In the genomic region with DNA sequence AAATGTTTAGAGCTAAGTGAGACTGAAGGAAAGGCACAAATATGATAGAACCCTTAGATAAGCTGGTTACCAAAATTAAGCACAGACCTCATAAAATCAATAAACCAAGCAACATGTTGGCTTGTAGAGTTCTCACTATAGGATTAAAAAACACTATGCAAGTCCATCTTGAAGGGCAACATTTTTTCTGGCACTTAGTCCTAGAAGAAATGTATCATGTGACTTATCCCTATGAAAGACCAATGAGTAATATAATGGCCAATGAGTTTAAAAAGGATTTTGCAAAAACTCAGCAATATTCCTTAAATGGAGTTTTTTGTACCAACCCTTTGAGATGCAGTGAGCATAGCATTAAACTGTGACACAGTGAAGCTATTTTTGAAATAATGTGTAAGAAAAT, we compare ENCODE assay signal across 35 cellular contexts.
"Had no signal": no experiment of that assay in that cellular context is flagged by ENCODE, and none has a peak within 500 bp of the region (broad histone marks: within the 10 kb centered on the region; RNA-seq: fewer than 3 reads in every experiment).

No MANE protein-coding gene starts in this region.

- H3K9me3 ChIP-seq: adrenal gland, body of pancreas, breast epithelium had no signal

- DNase-seq: activated B cell treated with CpG ODN at 0.5 μM for 24 hours; activated CD4-positive, alpha-beta memory T cell treated with anti-CD3 and anti-CD28 coated beads for 36 hours; activated CD4-positive, alpha-beta T cell treated with anti-CD3 and anti-CD28 coated beads for 4 hours; activated CD4-positive, alpha-beta T cell treated with anti-CD3 and anti-CD28 coated beads, Interleukin-2, amount 10 ng/mL, durations not matched to agents 24 days and 14 days; activated CD4-positive, alpha-beta T cell treated with anti-CD3 and anti-CD28 coated beads, Interleukin-2, amount 50 U/mL, for 1 hour; activated CD4-positive, alpha-beta T cell treated with anti-CD3 and anti-CD28 coated beads, Interleukin-2, amount 50 U/mL, for 4 hours; activated CD4-positive, CD25-positive, alpha-beta regulatory T cell treated with anti-CD3 and anti-CD28 coated beads, Interleukin-2, amount 50 U/mL, for 72 hours; activated CD8-positive, alpha-beta memory T cell treated with anti-CD3 and anti-CD28 coated beads, Interleukin-2, amount 50 U/mL, for 4 hours; activated CD8-positive, alpha-beta T cell treated with anti-CD3 and anti-CD28 coated beads for 36 hours; activated effector memory CD4-positive, alpha-beta T cell treated with anti-CD3 and anti-CD28 coated beads, Interleukin-2, amount 50 U/mL, for 16 hours; activated gamma-delta T cell treated with Interleukin-2 at 50 U/mL for 16 hours; activated naive CD4-positive, alpha-beta T cell; activated naive CD4-positive, alpha-beta T cell treated with anti-CD3 and anti-CD28 coated beads for 36 hours; activated naive CD4-positive, alpha-beta T cell treated with anti-CD3 and anti-CD28 coated beads, Interleukin-2, amount 50 U/mL, for 16 hours; activated naive CD8-positive, alpha-beta T cell treated with anti-CD3 and anti-CD28 coated beads for 36 hours; activated T-cell treated with anti-CD3 and anti-CD28 coated beads for 4 hours; activated T-cell treated with anti-CD3 and anti-CD28 coated beads, Interleukin-2, amount 50 U/mL, for 1 hour; activated T-cell treated with anti-CD3 and anti-CD28 coated beads, Interleukin-2, amount 50 U/mL, for 4 hours; activated T-cell treated with anti-CD3 and anti-CD28 coated beads, Interleukin-2, amount 50 U/mL, for 72 hours; adrenal gland; amniotic stem cell; aorta; body of pancreas; brain microvascular endothelial cell; central memory CD4-positive, alpha-beta T cell; T-helper 1 cell; T-helper 2 cell; T-helper 9 cell had no signal

- H3K4me3 ChIP-seq: adrenal gland, body of pancreas, breast epithelium, cardiac muscle cell had no signal

- H3K4me1 ChIP-seq: adrenal gland, body of pancreas, breast epithelium had no signal

- ATAC-seq: activated CD8-positive, alpha-beta T cell treated with anti-CD3 and anti-CD28 coated beads for 36 hours; activated naive CD4-positive, alpha-beta T cell treated with anti-CD3 and anti-CD28 coated beads, Interleukin-2, amount 50 U/mL, for 72 hours; activated T-cell treated with anti-CD3 and anti-CD28 coated beads, Interleukin-2, amount 50 U/mL, for 4 hours; activated T-cell treated with anti-CD3 and anti-CD28 coated beads, Interleukin-2, amount 50 U/mL, for 72 hours; activated T-helper 17 cell treated with anti-CD3 and anti-CD28 coated beads, Interleukin-2, amount 50 U/mL, for 72 hours; body of pancreas had no signal

- H3K36me3 ChIP-seq: adrenal gland, brain microvascular endothelial cell, breast epithelium, cardiac muscle cell had no signal

- H3K27me3 ChIP-seq: adrenal gland, body of pancreas, brain microvascular endothelial cell, breast epithelium, cardiac muscle cell had no signal

- H3K27ac ChIP-seq: adrenal gland, body of pancreas, brain microvascular endothelial cell, breast epithelium, cardiac muscle cell, VCaP had no signal

- FAIRE-seq: astrocyte, TTC549 had no signal
